ENCODE assay signal across 1 cellular context in genomic region chr14:99950191-99950590, GRCh38.
TF ChIP-seq lines count a peak whose summit lies in the region.

No MANE protein-coding gene starts in this region.

TF ChIP-seq in IMR-90, 13 proteins besides CTCF, POLR2A, EP300 and RAD21 (continued from another document):
- TF ChIP-seq BHLHE40 (IDR thresholded peaks at IDR 0.05; ENCODE audit: low read depth, low read length) (no peak), MAFK (IDR thresholded peaks at IDR 0.05; ENCODE audit: low read depth, low read length) (no peak), CEBPB (IDR thresholded peaks at IDR 0.05; ENCODE audit: low read depth, low read length) (no peak)
